In genomic region chr20:62818592-62819493, GRCh38 we compare ENCODE assay signal across 1 cellular context.
A peak's percentile ranks its signal among the peaks of the same experiment; 100 is the strongest.
TF ChIP-seq lines count a peak whose summit lies in the region.

No MANE protein-coding gene starts in this region.

TF ChIP-seq in HepG2, 621 proteins besides CTCF, POLR2A, EP300 and RAD21 (continued from another document and continues in another):
- no peak for TF ChIP-seq GMEB2 (CRISPR knock-in tag; IDR thresholded peaks at IDR 0.05; ENCODE audit: low read depth)
- TF ChIP-seq ZNF670 (CRISPR knock-in tag; IDR thresholded peaks at IDR 0.05; ENCODE audit: borderline replicate concordance) = no peak
- TF ChIP-seq ZNF546 (CRISPR knock-in tag; conservative IDR thresholded peaks at IDR 0.05) = no peak
- TF ChIP-seq BORCS8-MEF2B (CRISPR knock-in tag; IDR thresholded peaks at IDR 0.05) = no peak; the same call in 1 of the 2 replicates
- 0 out of 2 replicates have a peak, but pooled peaks have one; percentile 49 for TF ChIP-seq ZNF256 (CRISPR knock-in tag; conservative IDR thresholded peaks at IDR 0.05)
- no peak for TF ChIP-seq ZSCAN30 (CRISPR knock-in tag; IDR thresholded peaks at IDR 0.05)
- peak; percentile 2; the same call in 1 of the 2 replicates for TF ChIP-seq ZSCAN20 (CRISPR knock-in tag; IDR thresholded peaks at IDR 0.05; ENCODE audit: borderline replicate concordance)
- peak; percentile 27; the same call in 1 of the 2 replicates for TF ChIP-seq HBP1 (CRISPR knock-in tag; IDR thresholded peaks at IDR 0.05; ENCODE audit: low read depth)
- TF ChIP-seq HOXA3 (CRISPR knock-in tag; IDR thresholded peaks at IDR 0.05) = peak; percentile 23; the same call in 1 of the 2 replicates
- TF ChIP-seq ZNF318 (CRISPR knock-in tag; IDR thresholded peaks at IDR 0.05) = no peak
- peak; percentile 37; the same call in 1 of the 2 replicates for TF ChIP-seq ZNF572 (CRISPR knock-in tag; IDR thresholded peaks at IDR 0.05)
- TF ChIP-seq ARNT2 (CRISPR knock-in tag; IDR thresholded peaks at IDR 0.05; ENCODE audit: low read depth) = peak; percentile 91
- no peak for TF ChIP-seq ZNF878 (CRISPR knock-in tag; IDR thresholded peaks at IDR 0.05)
- TF ChIP-seq ZNF576 (CRISPR knock-in tag; IDR thresholded peaks at IDR 0.05) = no peak
- TF ChIP-seq ZIK1 (CRISPR knock-in tag; IDR thresholded peaks at IDR 0.05; ENCODE audit: borderline replicate concordance, low read depth) = no peak
- no peak for TF ChIP-seq NFYC (CRISPR knock-in tag; IDR thresholded peaks at IDR 0.05)
- TF ChIP-seq ZNF800 (CRISPR knock-in tag; IDR thresholded peaks at IDR 0.05) = no peak
- no peak for TF ChIP-seq KDM1A (CRISPR knock-in tag; IDR thresholded peaks at IDR 0.05)
- TF ChIP-seq HNF1B (CRISPR knock-in tag; IDR thresholded peaks at IDR 0.05) = peak; percentile 32; the same call in 1 of the 2 replicates
- no peak for TF ChIP-seq ZMYM2 (CRISPR knock-in tag; IDR thresholded peaks at IDR 0.05)
- peak; percentile 13; the same call in 1 of the 2 replicates for TF ChIP-seq ZNF263 (CRISPR knock-in tag; IDR thresholded peaks at IDR 0.05)
- 0 out of 2 replicates have a peak, but pooled peaks have one; percentile 51 for TF ChIP-seq PAXIP1 (CRISPR knock-in tag; conservative IDR thresholded peaks at IDR 0.05)
- no peak for TF ChIP-seq ZNF20 (CRISPR knock-in tag; IDR thresholded peaks at IDR 0.05)
- TF ChIP-seq ZNF678 (CRISPR knock-in tag; IDR thresholded peaks at IDR 0.05) = no peak
- TF ChIP-seq NFE2L2 (IDR thresholded peaks at IDR 0.05; ENCODE audit: low read length) = no peak
- TF ChIP-seq IKZF5 (CRISPR knock-in tag; IDR thresholded peaks at IDR 0.05) = peak; percentile 33; the same call in 1 of the 2 replicates
- TF ChIP-seq RFXAP (CRISPR knock-in tag; IDR thresholded peaks at IDR 0.05; ENCODE audit: borderline replicate concordance) = no peak
- TF ChIP-seq ZNF337 (CRISPR knock-in tag; IDR thresholded peaks at IDR 0.05; ENCODE audit: borderline replicate concordance, low read depth) = no peak
- peak; percentile 60 for TF ChIP-seq ZNF574 (CRISPR knock-in tag; IDR thresholded peaks at IDR 0.05)
- TF ChIP-seq ZNF615 (CRISPR knock-in tag; IDR thresholded peaks at IDR 0.05; ENCODE audit: borderline replicate concordance) = no peak
- TF ChIP-seq ZNF501 (CRISPR knock-in tag; IDR thresholded peaks at IDR 0.05) = no peak
- no peak for TF ChIP-seq ARNT (IDR thresholded peaks at IDR 0.05)
- TF ChIP-seq ZNF652 (CRISPR knock-in tag; IDR thresholded peaks at IDR 0.05; ENCODE audit: borderline replicate concordance, low read depth) = no peak
